In genomic region chr14:92041203-92041602, GRCh38 we compare ENCODE assay signal across 9 cellular contexts. TPM values are rescaled to one million over a fixed set of nuclear protein-coding genes. Genes with fewer than 3 reads are reported as not detected.
DNase-seq lines count a peak whose midpoint lies in the region; ATAC-seq, FAIRE-seq and TF ChIP-seq lines count a peak whose summit lies in the region.
"Had no signal": no experiment of that assay in that cellular context is flagged by ENCODE, and none has a peak within 500 bp of the region (broad histone marks: within the 10 kb centered on the region; RNA-seq: fewer than 3 reads in every experiment).

No MANE protein-coding gene starts in this region.

- FAIRE-seq in GM12878 (lab: Jason Lieb, UNC): no peak

- H3K9ac ChIP-seq in GM12878 (ENCODE audit: control insufficient read depth, insufficient read depth, low read length): peak overlapping the region; percentile 100; the same call in 1 of the 2 replicates

- POLR2A ChIA-PET in GM12878 (lab: Charles Lee): interaction anchor here (0.7 to 1.8 kb wide), 4 partner anchors 9 to 546 kb away, joined by 3 to 12 read pairs (median 6); partner anchors contain the start of genes ATXN3, CPSF2 and NDUFB1

- H3K27ac ChIP-seq in HL-60 (replicated peaks): peak overlapping the region; percentile 94
- no peak overlapping the region; the same call in 1 of the 2 replicates for H3K27ac ChIP-seq in GM12878 (ENCODE audit: control insufficient read depth, insufficient read depth)
- no peak overlapping the region for H3K27ac ChIP-seq in muscle layer of duodenum (ENCODE audit: low read length)

- peaks cover 45% of the 10 kb centered on the region for H3K79me2 ChIP-seq in GM12878 (ENCODE audit: control insufficient read depth, insufficient read depth, low read length)

- H3K36me3 ChIP-seq in BE2C (peaks cover 12% of the 10 kb centered on the region), GM12878 (ENCODE audit: control insufficient read depth in 2 of 2, insufficient read depth in 2 of 2, low read length in 1 of 2) (no peaks in the 10 kb centered on the region), muscle layer of duodenum (ENCODE audit: control insufficient read depth in 1 of 2, insufficient read depth in 2 of 2, low read length in 2 of 2) (peaks cover 0 to 5% of the 10 kb centered on the region in 2 donors)

- H3K4me3 ChIP-seq in BE2C (ENCODE audit: low read depth, low read length): peak overlapping the region; percentile 99
- no peak overlapping the region for H3K4me3 ChIP-seq in HL-60 (replicated peaks; ENCODE audit: insufficient read depth, low read length)
- H3K4me3 ChIP-seq in GM12878: peak overlapping the region; percentile 82; the same call in 1 of the 2 replicates
- peak overlapping the region; percentile 86 to 94 for H3K4me3 ChIP-seq in muscle layer of duodenum (ENCODE audit: low read depth in 1 of 2, low read length in 2 of 2)

- in situ Hi-C loops in GM12878 (cut with MboI): no loop called here

- CTCF ChIA-PET in GM12878 (lab: Yijun Ruan, JAX): interaction anchor here (0.6 to 2.2 kb wide), 3 partner anchors 13 to 90 kb away, joined by 3 to 12 read pairs (median 5); partner anchors contain the start of gene ATXN3

- WGBS in GM12878 (ENCODE audit: insufficient coverage, insufficient replicate concordance, low lambda C conversion rate, missing lambda C conversion rate): 95% methylated on average over 9 of the region's 10 CpGs

- TF ChIP-seq CTCF in BE2C (IDR thresholded peaks at IDR 0.05; ENCODE audit: low read depth, low read length): no peak
- TF ChIP-seq CTCF in HL-60 (IDR thresholded peaks at IDR 0.05; ENCODE audit: insufficient read depth, low read length): no peak
- TF ChIP-seq CTCF in GM12878 (IDR thresholded peaks at IDR 0.05 in 2 of 3, conservative IDR thresholded peaks at IDR 0.05 in 1 of 3; ENCODE audit: control insufficient read depth in 2 of 3, extremely low read depth in 1 of 3, insufficient read depth in 1 of 3, low read depth in 3 of 3, low read length in 3 of 3): no peak

- H2AFZ ChIP-seq in GM12878 (ENCODE audit: control insufficient read depth, low read depth, low read length): no peak overlapping the region

- SMC1A ChIA-PET in GM12878 (lab: Charles Lee; ENCODE audit: uncharacterized antibody, unreplicated experiment): interaction anchor here (1.1 to 1.3 kb wide), 5 partner anchors 9 to 45 kb away, joined by 3 to 5 read pairs (median 4); no protein-coding TSS in a partner anchor

- no peak for TF ChIP-seq POLR2A in GM12878 (IDR thresholded peaks at IDR 0.05; ENCODE audit: low read depth, low read length)

- RAD21 ChIA-PET in GM12878 (lab: Charles Lee; ENCODE audit: unreplicated experiment): interaction anchor here (2.0 kb wide), 1 partner anchor 65 kb away, joined by 6 read pairs; the partner anchor contains the start of gene ATXN3

- no TSS peak for BruUV-seq in GM12878 (replicated peaks; lab: Mats Ljungman, UMichigan)

- no peaks in the 10 kb centered on the region for H4K20me1 ChIP-seq in GM12878 (ENCODE audit: control insufficient read depth, insufficient read depth)

- no peak for DNase-seq in BE2C
- DNase-seq in HL-60 (ENCODE audit: low read depth in 1 of 2, low spot score in 1 of 2): no peak
- no peak for DNase-seq in GM12878 (ENCODE audit: low read depth, low spot score)
- no peak for DNase-seq in H4 (ENCODE audit: low spot score)
- no peak for DNase-seq in DMS 273 (lab: John Stamatoyannopoulos, UW; ENCODE audit: unreplicated experiment)
- no peak for DNase-seq in posterior cingulate gyrus
- DNase-seq: spleen had no signal

- no peaks in the 10 kb centered on the region for H3K4me1 ChIP-seq in BE2C
- H3K4me1 ChIP-seq in GM12878 (ENCODE audit: control insufficient read depth, insufficient read depth, low read length): no peaks in the 10 kb centered on the region
- peaks cover 7 to 27% of the 10 kb centered on the region in 2 donors for H3K4me1 ChIP-seq in muscle layer of duodenum (ENCODE audit: control insufficient read depth in 1 of 2, insufficient read depth in 2 of 2, low read length in 2 of 2)

- no peak for TF ChIP-seq EP300 in GM12878 (IDR thresholded peaks at IDR 0.05; ENCODE audit: borderline replicate concordance in 1 of 2, control insufficient read depth in 1 of 2, low read depth in 2 of 2, low read length in 2 of 2)

- no peak for TF ChIP-seq RAD21 in GM12878 (IDR thresholded peaks at IDR 0.05; ENCODE audit: insufficient read depth, low read depth, low read length)

- H3K9me3 ChIP-seq in BE2C (no peaks in the 10 kb centered on the region), GM12878 (replicated peaks; ENCODE audit: control insufficient read depth, insufficient read depth, low read length) (no peaks in the 10 kb centered on the region; the same call in 2 of the 3 replicates), muscle layer of duodenum (ENCODE audit: control insufficient read depth in 1 of 2, low read length in 2 of 2) (no peaks in the 10 kb centered on the region)

- ATAC-seq in GM12878 (no peak), HG03159 (IDR thresholded peaks at IDR 0.05; ENCODE audit: unreplicated experiment) (no peak)

- intact Hi-C loops in GM12878 (cut with micrococcal nuclease; ENCODE audit: unreplicated experiment) (loop anchor here (5.0 kb wide), 2 partner anchors 66 to 529 kb away; partner anchors contain the start of genes ATXN3 and PPP4R3A), posterior cingulate gyrus (cut with DNase I) (no loop called here)

- H3K27me3 ChIP-seq in BE2C (no peaks in the 10 kb centered on the region), HL-60 (ENCODE audit: insufficient read depth, poor library complexity, severe bottlenecking) (no peaks in the 10 kb centered on the region), GM12878 (replicated peaks in 1 of 2; ENCODE audit: control insufficient read depth in 2 of 2, insufficient read depth in 2 of 2, low read length in 1 of 2) (no peaks in the 10 kb centered on the region), muscle layer of duodenum (ENCODE audit: low read depth, low read length) (no peaks in the 10 kb centered on the region)
- H3K27me3 ChIP-seq: spleen had no signal

- peak overlapping the region; percentile 96 for H3K4me2 ChIP-seq in GM12878 (ENCODE audit: control insufficient read depth, insufficient read depth)

TF ChIP-seq in GM12878, 131 proteins besides CTCF, POLR2A, EP300 and RAD21:
- TF ChIP-seq REST (IDR thresholded peaks at IDR 0.05; ENCODE audit: low read depth, low read length): no peak

RNA-seq across cellular contexts. Expression of gene TRIP11, which starts 1.3 kb away (rescaled TPM):
- 20.7 TPM for polyA plus RNA-seq in BE2C (2012; ENCODE audit: insufficient read depth, insufficient read length, low read depth)
- total RNA-seq in GM12878 (2013; cell fraction: nucleolus; rRNA removed): 66.2 and 80.1 TPM in 2 replicates
- total RNA-seq in GM12878 (2014; rRNA removed) (12.8 and 17.2 TPM in 2 replicates), GM12878 (2014; rRNA removed; fragmentation: Illumina TruSeq; extraction: Trizol) (21.8 and 22.3 TPM in 2 replicates), GM12878 (2021) (30.5 and 33.7 TPM in 2 replicates)
- polyA plus RNA-seq in GM12878 (2011; ENCODE audit: low read depth): 3.8 TPM
- polyA plus RNA-seq in GM12878 (2011; rRNA removed) (17.5 and 23.4 TPM in 2 replicates), GM12878 (2014; fragmentation: Illumina TruSeq; extraction: Trizol) (14.8 and 18.8 TPM in 2 replicates), GM12878 (2014; fragmentation: Nextera tagmentation; extraction: Ambion mirVana) (10 to 100 TPM in 1 of 2 experiments, 1 to 10 TPM in 1; 7.1 to 32.0 TPM), GM12878 (2014; rRNA removed) (5.2 and 5.3 TPM in 2 replicates), GM12878 (2016; fragmentation: Nextera tagmentation; extraction: Ambion mirVana) (10 to 100 TPM; 43.1 to 46.1 TPM)
- polyA plus RNA-seq in GM12878 (2011; cell fraction: cytosol; rRNA removed): 6.3 and 7.0 TPM in 2 replicates
- 10.2 and 16.4 TPM in 2 replicates for polyA plus RNA-seq in GM12878 (2011; cell fraction: nucleus; rRNA removed)
- 9.4 and 10.4 TPM in 2 replicates for polyA plus RNA-seq in GM12878 (2012)
- 63.1 and 64.3 TPM in 2 replicates for polyA minus RNA-seq in GM12878 (2011; rRNA and poly(A)+ RNA removed)
- 11.3 and 19.6 TPM in 2 replicates for polyA minus RNA-seq in GM12878 (2011; cell fraction: cytosol; rRNA and poly(A)+ RNA removed)
- 29.5 and 41.3 TPM in 2 replicates for polyA minus RNA-seq in GM12878 (2011; cell fraction: nucleus; rRNA and poly(A)+ RNA removed)
- 18.1 and 21.3 TPM in 2 replicates for total RNA-seq in H4 (2014; rRNA removed; shearing (Covaris generic))
